ENCODE assay signal across 27 cellular contexts in the genomic region with DNA sequence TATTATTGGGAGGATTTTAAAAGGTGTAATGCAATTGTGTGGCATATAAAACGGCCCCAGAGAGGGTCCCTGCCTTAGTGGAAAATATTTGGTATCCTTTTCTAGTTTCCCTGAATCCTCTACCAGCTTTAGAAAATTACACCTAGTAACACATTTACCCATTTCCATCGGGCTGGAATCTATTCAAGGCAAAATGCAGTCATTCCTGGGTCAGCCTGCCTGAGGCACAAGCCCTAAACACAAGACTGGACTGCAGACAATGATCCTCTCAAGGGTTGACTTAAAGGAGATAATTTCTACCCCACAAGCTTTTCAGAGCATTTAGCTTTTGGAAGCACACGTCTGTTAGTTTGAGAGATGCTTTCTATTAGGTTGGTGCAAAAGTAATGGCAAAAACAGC.
"Had no signal": no experiment of that assay in that cellular context is flagged by ENCODE, and none has a peak within 500 bp of the region (broad histone marks: within the 10 kb centered on the region; RNA-seq: fewer than 3 reads in every experiment).

No MANE protein-coding gene starts in this region.

- H3K36me3 Mint-ChIP-seq: immature natural killer cell; mesothelial cell of epicardium; naive B cell; natural killer cell; stimulated activated naive B cell treated with anti-CD40 and anti-IgM and Interleukin-4, amounts not matched to agents 10 μg/mL and 1 μg/mL and 100 μg/mL, for 72 hours had no signal

- DNase-seq: hypothalamus; immature natural killer cell; left cardiac atrium; left lung; lower lobe of right lung; mesendoderm; naive B cell; natural killer cell; ovary; retina; right cardiac atrium; stimulated activated CD4-positive, alpha-beta T cell treated with anti-CD3 and anti-CD28 coated beads, Interleukin-12 subunit alpha, Interleukin-12 subunit beta, amount 100 ng/mL, for 4 hours; stimulated activated CD4-positive, alpha-beta T cell treated with anti-CD3 and anti-CD28 coated beads, Interleukin-15, amount 100 ng/mL, for 24 hours; stimulated activated CD4-positive, alpha-beta T cell treated with anti-CD3 and anti-CD28 coated beads, Interleukin-2, amount 100 ng/mL, for 24 hours; stimulated activated CD4-positive, alpha-beta T cell treated with anti-CD3 and anti-CD28 coated beads, Interleukin-4, amount 100 ng/mL, for 1 hour; stimulated activated naive B cell treated with anti-CD40 and anti-IgM and Interleukin-4, amounts not matched to agents 10 μg/mL and 1 μg/mL and 100 μg/mL, for 72 hours; stimulated activated naive CD8-positive, alpha-beta T cell treated with anti-CD3 and anti-CD28 coated beads, Interleukin-15, Interleukin-2, amounts not matched to agents 100 U/mL and 50 U/mL, for 24 hours; stomach; testis; thyroid gland; transverse colon; upper lobe of left lung had no signal

- H3K4me3 ChIP-seq: left lung, lower lobe of right lung, ovary, skin epidermis, stomach, testis, thyroid gland, transverse colon, upper lobe of left lung, vagina had no signal

- H3K4me1 ChIP-seq: left lung, lower lobe of right lung, testis, upper lobe of left lung, vagina had no signal

- ATAC-seq: left cardiac atrium; left lung; lower lobe of right lung; natural killer cell; right cardiac atrium; sciatic nerve; stimulated activated naive B cell treated with anti-CD40 and anti-IgM and Interleukin-4, amounts not matched to agents 10 μg/mL and 1 μg/mL and 100 μg/mL, for 72 hours; stimulated activated naive CD8-positive, alpha-beta T cell treated with anti-CD3 and anti-CD28 coated beads, Interleukin-15, Interleukin-2, amounts not matched to agents 100 U/mL and 50 U/mL, for 24 hours had no signal

- H3K36me3 ChIP-seq: left lung, lower lobe of right lung, ovary, stomach, thyroid gland, transverse colon, upper lobe of left lung, vagina had no signal

- H3K27me3 ChIP-seq: left lung, ovary, stomach, testis, thyroid gland, transverse colon, upper lobe of left lung, vagina had no signal

- H3K27me3 Mint-ChIP-seq: naive B cell; progenitor cell of endocrine pancreas; stimulated activated naive B cell treated with anti-CD40 and anti-IgM and Interleukin-4, amounts not matched to agents 10 μg/mL and 1 μg/mL and 100 μg/mL, for 72 hours had no signal

- H3K27ac Mint-ChIP-seq: immature natural killer cell; mesothelial cell of epicardium; naive B cell; natural killer cell; progenitor cell of endocrine pancreas; stimulated activated naive B cell treated with anti-CD40 and anti-IgM and Interleukin-4, amounts not matched to agents 10 μg/mL and 1 μg/mL and 100 μg/mL, for 72 hours had no signal

- H3K4me3 Mint-ChIP-seq: immature natural killer cell; mesothelial cell of epicardium; naive B cell; natural killer cell; stimulated activated naive B cell treated with anti-CD40 and anti-IgM and Interleukin-4, amounts not matched to agents 10 μg/mL and 1 μg/mL and 100 μg/mL, for 72 hours had no signal

- H3K4me1 Mint-ChIP-seq: immature natural killer cell; naive B cell; natural killer cell; stimulated activated naive B cell treated with anti-CD40 and anti-IgM and Interleukin-4, amounts not matched to agents 10 μg/mL and 1 μg/mL and 100 μg/mL, for 72 hours had no signal

- H3K27ac ChIP-seq: left lung, lower lobe of right lung, ovary, skin epidermis, stomach, testis, thyroid gland, transverse colon, upper lobe of left lung, vagina had no signal

- H3K9me3 Mint-ChIP-seq: mesothelial cell of epicardium; naive B cell; stimulated activated naive B cell treated with anti-CD40 and anti-IgM and Interleukin-4, amounts not matched to agents 10 μg/mL and 1 μg/mL and 100 μg/mL, for 72 hours had no signal
